In the genomic region with DNA sequence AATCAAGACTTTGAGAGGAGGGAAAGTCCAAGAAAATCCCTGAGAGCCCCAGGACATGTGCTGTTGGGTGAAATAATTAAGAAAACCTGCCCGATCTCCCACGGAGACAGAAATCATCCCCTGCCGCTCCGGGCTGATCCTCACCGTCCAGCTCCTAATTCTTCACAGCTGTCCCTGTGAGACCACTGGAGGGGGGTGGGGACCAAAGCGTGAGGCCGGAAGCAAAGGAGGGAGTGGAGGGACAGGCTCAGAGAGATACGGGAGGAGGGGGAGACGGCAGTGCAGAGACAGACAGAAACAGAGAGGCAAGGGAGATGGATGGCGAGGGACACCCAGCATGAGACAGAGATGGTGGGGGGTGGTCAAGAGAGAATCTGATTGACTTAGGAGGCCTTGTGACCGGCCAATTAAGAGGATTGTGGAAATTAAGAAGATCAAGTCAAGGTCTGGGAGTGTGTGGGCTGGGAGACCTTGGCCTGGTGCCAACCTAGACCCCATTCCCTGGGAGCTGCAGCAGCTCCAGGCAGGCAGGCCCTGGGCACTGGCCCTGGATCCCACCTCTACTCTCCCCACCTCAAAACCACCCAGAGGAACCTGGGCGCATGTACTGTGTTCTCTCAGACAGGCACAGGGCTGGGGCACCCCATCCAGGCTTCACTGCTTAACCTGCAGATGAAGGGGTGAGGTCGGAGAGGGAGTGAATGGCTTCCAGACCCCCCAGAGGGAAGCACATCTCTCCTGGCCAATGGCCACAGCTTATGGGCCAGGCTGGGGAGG, we compare ENCODE assay signal across 1 cellular context.
TF ChIP-seq lines count a peak whose summit lies in the region.

No MANE protein-coding gene starts in this region.

TF ChIP-seq in GM23338, 12 proteins besides CTCF, POLR2A, EP300 and RAD21 (continued from another document):
- TF ChIP-seq, protein P1, sequence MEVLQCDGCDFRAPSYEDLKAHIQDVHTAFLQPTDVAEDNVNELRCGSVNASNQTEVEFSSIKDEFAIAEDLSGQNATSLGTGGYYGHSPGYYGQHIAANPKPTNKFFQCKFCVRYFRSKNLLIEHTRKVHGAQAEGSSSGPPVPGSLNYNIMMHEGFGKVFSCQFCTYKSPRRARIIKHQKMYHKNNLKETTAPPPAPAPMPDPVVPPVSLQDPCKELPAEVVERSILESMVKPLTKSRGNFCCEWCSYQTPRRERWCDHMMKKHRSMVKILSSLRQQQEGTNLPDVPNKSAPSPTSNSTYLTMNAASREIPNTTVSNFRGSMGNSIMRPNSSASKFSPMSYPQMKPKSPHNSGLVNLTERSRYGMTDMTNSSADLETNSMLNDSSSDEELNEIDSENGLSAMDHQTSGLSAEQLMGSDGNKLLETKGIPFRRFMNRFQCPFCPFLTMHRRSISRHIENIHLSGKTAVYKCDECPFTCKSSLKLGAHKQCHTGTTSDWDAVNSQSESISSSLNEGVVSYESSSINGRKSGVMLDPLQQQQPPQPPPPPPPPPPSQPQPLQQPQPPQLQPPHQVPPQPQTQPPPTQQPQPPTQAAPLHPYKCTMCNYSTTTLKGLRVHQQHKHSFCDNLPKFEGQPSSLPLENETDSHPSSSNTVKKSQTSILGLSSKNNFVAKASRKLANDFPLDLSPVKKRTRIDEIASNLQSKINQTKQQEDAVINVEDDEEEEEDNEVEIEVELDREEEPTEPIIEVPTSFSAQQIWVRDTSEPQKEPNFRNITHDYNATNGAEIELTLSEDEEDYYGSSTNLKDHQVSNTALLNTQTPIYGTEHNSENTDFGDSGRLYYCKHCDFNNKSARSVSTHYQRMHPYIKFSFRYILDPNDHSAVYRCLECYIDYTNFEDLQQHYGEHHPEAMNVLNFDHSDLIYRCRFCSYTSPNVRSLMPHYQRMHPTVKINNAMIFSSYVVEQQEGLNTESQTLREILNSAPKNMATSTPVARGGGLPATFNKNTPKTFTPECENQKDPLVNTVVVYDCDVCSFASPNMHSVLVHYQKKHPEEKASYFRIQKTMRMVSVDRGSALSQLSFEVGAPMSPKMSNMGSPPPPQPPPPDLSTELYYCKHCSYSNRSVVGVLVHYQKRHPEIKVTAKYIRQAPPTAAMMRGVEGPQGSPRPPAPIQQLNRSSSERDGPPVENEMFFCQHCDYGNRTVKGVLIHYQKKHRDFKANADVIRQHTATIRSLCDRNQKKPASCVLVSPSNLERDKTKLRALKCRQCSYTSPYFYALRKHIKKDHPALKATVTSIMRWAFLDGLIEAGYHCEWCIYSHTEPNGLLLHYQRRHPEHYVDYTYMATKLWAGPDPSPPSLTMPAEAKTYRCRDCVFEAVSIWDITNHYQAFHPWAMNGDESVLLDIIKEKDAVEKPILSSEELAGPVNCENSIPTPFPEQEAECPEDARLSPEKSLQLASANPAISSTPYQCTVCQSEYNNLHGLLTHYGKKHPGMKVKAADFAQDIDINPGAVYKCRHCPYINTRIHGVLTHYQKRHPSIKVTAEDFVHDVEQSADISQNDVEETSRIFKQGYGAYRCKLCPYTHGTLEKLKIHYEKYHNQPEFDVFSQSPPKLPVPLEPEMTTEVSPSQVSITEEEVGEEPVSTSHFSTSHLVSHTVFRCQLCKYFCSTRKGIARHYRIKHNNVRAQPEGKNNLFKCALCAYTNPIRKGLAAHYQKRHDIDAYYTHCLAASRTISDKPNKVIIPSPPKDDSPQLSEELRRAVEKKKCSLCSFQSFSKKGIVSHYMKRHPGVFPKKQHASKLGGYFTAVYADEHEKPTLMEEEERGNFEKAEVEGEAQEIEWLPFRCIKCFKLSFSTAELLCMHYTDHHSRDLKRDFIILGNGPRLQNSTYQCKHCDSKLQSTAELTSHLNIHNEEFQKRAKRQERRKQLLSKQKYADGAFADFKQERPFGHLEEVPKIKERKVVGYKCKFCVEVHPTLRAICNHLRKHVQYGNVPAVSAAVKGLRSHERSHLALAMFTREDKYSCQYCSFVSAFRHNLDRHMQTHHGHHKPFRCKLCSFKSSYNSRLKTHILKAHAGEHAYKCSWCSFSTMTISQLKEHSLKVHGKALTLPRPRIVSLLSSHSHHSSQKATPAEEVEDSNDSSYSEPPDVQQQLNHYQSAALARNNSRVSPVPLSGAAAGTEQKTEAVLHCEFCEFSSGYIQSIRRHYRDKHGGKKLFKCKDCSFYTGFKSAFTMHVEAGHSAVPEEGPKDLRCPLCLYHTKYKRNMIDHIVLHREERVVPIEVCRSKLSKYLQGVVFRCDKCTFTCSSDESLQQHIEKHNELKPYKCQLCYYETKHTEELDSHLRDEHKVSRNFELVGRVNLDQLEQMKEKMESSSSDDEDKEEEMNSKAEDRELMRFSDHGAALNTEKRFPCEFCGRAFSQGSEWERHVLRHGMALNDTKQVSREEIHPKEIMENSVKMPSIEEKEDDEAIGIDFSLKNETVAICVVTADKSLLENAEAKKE (CRISPR knock-in tag; IDR thresholded peaks at IDR 0.05), result no peak
- TF ChIP-seq ZNF331 (CRISPR knock-in tag; IDR thresholded peaks at IDR 0.05; ENCODE audit: low read depth) (no peak), POLR2AphosphoS5 (IDR thresholded peaks at IDR 0.05; ENCODE audit: low read depth) (no peak), EZH2phosphoT487 (IDR thresholded peaks at IDR 0.05; ENCODE audit: unreplicated experiment) (no peak), ZNF114 (CRISPR knock-in tag; IDR thresholded peaks at IDR 0.05) (no peak), STAT1 (IDR thresholded peaks at IDR 0.05; ENCODE audit: unreplicated experiment) (no peak)
- TF ChIP-seq, protein P2, sequence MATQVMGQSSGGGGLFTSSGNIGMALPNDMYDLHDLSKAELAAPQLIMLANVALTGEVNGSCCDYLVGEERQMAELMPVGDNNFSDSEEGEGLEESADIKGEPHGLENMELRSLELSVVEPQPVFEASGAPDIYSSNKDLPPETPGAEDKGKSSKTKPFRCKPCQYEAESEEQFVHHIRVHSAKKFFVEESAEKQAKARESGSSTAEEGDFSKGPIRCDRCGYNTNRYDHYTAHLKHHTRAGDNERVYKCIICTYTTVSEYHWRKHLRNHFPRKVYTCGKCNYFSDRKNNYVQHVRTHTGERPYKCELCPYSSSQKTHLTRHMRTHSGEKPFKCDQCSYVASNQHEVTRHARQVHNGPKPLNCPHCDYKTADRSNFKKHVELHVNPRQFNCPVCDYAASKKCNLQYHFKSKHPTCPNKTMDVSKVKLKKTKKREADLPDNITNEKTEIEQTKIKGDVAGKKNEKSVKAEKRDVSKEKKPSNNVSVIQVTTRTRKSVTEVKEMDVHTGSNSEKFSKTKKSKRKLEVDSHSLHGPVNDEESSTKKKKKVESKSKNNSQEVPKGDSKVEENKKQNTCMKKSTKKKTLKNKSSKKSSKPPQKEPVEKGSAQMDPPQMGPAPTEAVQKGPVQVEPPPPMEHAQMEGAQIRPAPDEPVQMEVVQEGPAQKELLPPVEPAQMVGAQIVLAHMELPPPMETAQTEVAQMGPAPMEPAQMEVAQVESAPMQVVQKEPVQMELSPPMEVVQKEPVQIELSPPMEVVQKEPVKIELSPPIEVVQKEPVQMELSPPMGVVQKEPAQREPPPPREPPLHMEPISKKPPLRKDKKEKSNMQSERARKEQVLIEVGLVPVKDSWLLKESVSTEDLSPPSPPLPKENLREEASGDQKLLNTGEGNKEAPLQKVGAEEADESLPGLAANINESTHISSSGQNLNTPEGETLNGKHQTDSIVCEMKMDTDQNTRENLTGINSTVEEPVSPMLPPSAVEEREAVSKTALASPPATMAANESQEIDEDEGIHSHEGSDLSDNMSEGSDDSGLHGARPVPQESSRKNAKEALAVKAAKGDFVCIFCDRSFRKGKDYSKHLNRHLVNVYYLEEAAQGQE (IDR thresholded peaks at IDR 0.05; ENCODE audit: unreplicated experiment), result no peak
